ENCODE assay signal across 1 cellular context in genomic region chr2:231674587-231675334, GRCh38.
TF ChIP-seq lines count a peak whose summit lies in the region.

No MANE protein-coding gene starts in this region.

TF ChIP-seq in GM12878, 131 proteins besides CTCF, POLR2A, EP300 and RAD21 (continued from another document):
- TF ChIP-seq CEBPB (IDR thresholded peaks at IDR 0.05; ENCODE audit: borderline replicate concordance in 1 of 2, low read depth in 2 of 2, low read length in 2 of 2) (no peak), NBN (IDR thresholded peaks at IDR 0.05) (peak; percentile 79; the same call in 1 of the 2 replicates)
- TF ChIP-seq, protein P1, sequence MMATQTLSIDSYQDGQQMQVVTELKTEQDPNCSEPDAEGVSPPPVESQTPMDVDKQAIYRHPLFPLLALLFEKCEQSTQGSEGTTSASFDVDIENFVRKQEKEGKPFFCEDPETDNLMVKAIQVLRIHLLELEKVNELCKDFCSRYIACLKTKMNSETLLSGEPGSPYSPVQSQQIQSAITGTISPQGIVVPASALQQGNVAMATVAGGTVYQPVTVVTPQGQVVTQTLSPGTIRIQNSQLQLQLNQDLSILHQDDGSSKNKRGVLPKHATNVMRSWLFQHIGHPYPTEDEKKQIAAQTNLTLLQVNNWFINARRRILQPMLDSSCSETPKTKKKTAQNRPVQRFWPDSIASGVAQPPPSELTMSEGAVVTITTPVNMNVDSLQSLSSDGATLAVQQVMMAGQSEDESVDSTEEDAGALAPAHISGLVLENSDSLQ (IDR thresholded peaks at IDR 0.05) = peak; percentile 56; the same call in 1 of the 2 replicates
TF ChIP-seq in GM12878: peak in this region for 37.
